ENCODE assay signal across 8 cellular contexts in genomic region chr4:44446801-44447562, GRCh38. TPM values are rescaled to one million over a fixed set of nuclear protein-coding genes. Genes with fewer than 3 reads are reported as not detected.
DNase-seq lines count a peak whose midpoint lies in the region; ATAC-seq and TF ChIP-seq lines count a peak whose summit lies in the region.

No MANE protein-coding gene starts in this region.

- peaks cover 38% of the 10 kb centered on the region for H3K27me3 ChIP-seq in H7 (ENCODE audit: control insufficient read depth, insufficient read depth, low read length)
- H3K27me3 ChIP-seq in heart right ventricle, result peaks cover 10 to 79% (median 66%) of the 10 kb centered on the region in 7 donors

- H3K36me3 ChIP-seq in H7 (replicated peaks; ENCODE audit: control insufficient read depth, insufficient read depth, low read length), result no peaks in the 10 kb centered on the region
- no peaks in the 10 kb centered on the region for H3K36me3 ChIP-seq in heart right ventricle

- H3K9me3 Mint-ChIP-seq in T-cell, result no peaks in the 10 kb centered on the region

- peaks cover 40 to 46% of the 10 kb centered on the region in 2 donors for H3K27me3 Mint-ChIP-seq in T-cell

- peak overlapping the region; percentile 68 for H3K4me3 ChIP-seq in H7 (ENCODE audit: insufficient read depth, low read depth, low read length)
- peak overlapping the region in 9 of 10 donors; percentile 38 to 58 (median 54) for H3K4me3 ChIP-seq in heart right ventricle
- peak overlapping the region; percentile 85 for H3K4me3 ChIP-seq in retinal pigment epithelial cell (ENCODE audit: low read length)

- H3K36me3 Mint-ChIP-seq in T-cell, result no peaks in the 10 kb centered on the region

- intact Hi-C loops in heart right ventricle (cut with DNase I), result loop anchor here in 1 of 10 donors (10.0 kb wide), 1 partner anchor 178 kb away; no protein-coding TSS in a partner anchor

- peak; percentile 46 for DNase-seq in H7
- no peak for DNase-seq in T-cell
- DNase-seq in heart right ventricle, result no peak
- no peak for DNase-seq in retinal pigment epithelial cell (ENCODE audit: low read depth)
- DNase-seq in SW480 (ENCODE audit: low spot score), result no peak
- DNase-seq in activated CD4-positive, alpha-beta T cell treated with anti-CD3 and anti-CD28 coated beads, Interleukin-2, amount 50 U/mL, for 48 hours, result no peak
- DNase-seq in HT-29 (ENCODE audit: low spot score), result no peak
- no peak for DNase-seq in SW 1271 (lab: John Stamatoyannopoulos, UW)

- WGBS in heart right ventricle, 2 donors, result 1 to 2% methylated on average over 32 of the region's 32 CpGs

- H3K9me3 ChIP-seq in heart right ventricle, result no peaks in the 10 kb centered on the region

- peak overlapping the region; percentile 43 to 68 (median 53) for H3K4me3 Mint-ChIP-seq in T-cell

- no peak overlapping the region for H3K27ac Mint-ChIP-seq in T-cell

- H3K27ac ChIP-seq in heart right ventricle, result no peak overlapping the region

- peaks cover 2 to 26% (median 19%) of the 10 kb centered on the region in 9 donors for H3K4me1 ChIP-seq in heart right ventricle

- POLR2A ChIA-PET in T-cell (lab: Charles Lee), result no interaction called here

- CTCF ChIA-PET in T-cell (lab: Charles Lee), result no interaction called here

- peaks cover 13 to 15% (median 14%) of the 10 kb centered on the region in 3 donors for H3K4me1 Mint-ChIP-seq in T-cell

- ATAC-seq in T-cell (replicated peaks in 1 of 4), result no peak
- peak in 1 of 8 donors; percentile 14 for ATAC-seq in heart right ventricle

- TF ChIP-seq CTCF in heart right ventricle (IDR thresholded peaks at IDR 0.05) (no peak), retinal pigment epithelial cell (conservative IDR thresholded peaks at IDR 0.05; ENCODE audit: low read depth, low read length) (no peak)

RNA-seq across cellular contexts. Expression of gene KCTD8, which starts 1.6 kb away (rescaled TPM):
- 1.00 and 1.4 TPM in 2 replicates for total RNA-seq in H7 (2014; rRNA removed; shearing (Covaris generic))
- total RNA-seq in T-cell (not detected), heart right ventricle (under 1 TPM in 7 of 10 donors, not detected in 3; 0.12 to 0.39 (median 0.17) TPM)
- polyA plus RNA-seq in heart right ventricle, result under 1 TPM in 1 of 2 donors, not detected in 1; 0.03 TPM
- total RNA-seq in HT-29 (2014; rRNA removed; shearing (Covaris generic)), result not detected in 2 replicates
